ENCODE assay signal across 28 cellular contexts in the genomic region with DNA sequence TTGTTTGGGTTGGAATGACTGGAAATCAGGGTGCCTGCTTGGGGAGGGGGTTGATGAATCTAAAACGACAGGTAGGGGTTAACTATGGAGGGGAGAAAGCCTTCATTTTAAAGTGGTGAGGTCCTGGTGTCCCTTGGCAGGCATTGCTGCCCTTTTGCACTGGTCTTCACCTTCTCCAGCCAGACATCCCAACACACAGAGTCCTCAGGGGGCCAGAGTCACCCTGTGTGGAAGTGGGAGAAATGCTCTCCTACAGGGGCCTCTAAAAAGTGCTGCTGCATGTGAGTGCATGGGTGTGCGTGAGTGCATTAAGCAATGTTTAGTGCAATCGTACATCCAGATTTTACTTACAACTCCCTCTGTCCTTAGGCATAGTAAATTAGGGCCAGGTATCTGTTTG. TPM values are rescaled to one million over a fixed set of nuclear protein-coding genes. Genes with fewer than 3 reads are reported as not detected.
"Had no signal": no experiment of that assay in that cellular context is flagged by ENCODE, and none has a peak within 500 bp of the region (broad histone marks: within the 10 kb centered on the region; RNA-seq: fewer than 3 reads in every experiment).

No MANE protein-coding gene starts in this region.

- H3K9ac ChIP-seq: neural progenitor cell had no signal

- H3K27ac ChIP-seq: dorsolateral prefrontal cortex, gastrocnemius medialis, heart left ventricle, hepatocyte, left lung, neural progenitor cell, prostate gland, right atrium auricular region, sigmoid colon, suprapubic skin had no signal

- H3K4me1 Mint-ChIP-seq: naive thymus-derived CD4-positive, alpha-beta T cell; nephron; neural progenitor cell; stimulated activated naive CD8-positive, alpha-beta T cell treated with anti-CD3 and anti-CD28 coated beads, Interleukin-15, amount 100 ng/mL, for 72 hours had no signal

- H2AFZ ChIP-seq: hepatocyte, neural progenitor cell had no signal

- H3K27ac Mint-ChIP-seq: naive thymus-derived CD4-positive, alpha-beta T cell; nephron; neural progenitor cell; stimulated activated naive CD8-positive, alpha-beta T cell treated with anti-CD3 and anti-CD28 coated beads, Interleukin-15, amount 100 ng/mL, for 72 hours had no signal

- H3K79me2 ChIP-seq: hepatocyte had no signal

- DNase-seq: dorsolateral prefrontal cortex; effector CD4-positive, alpha-beta T cell; foreskin fibroblast; gastrocnemius medialis; heart left ventricle; kidney; left lung; mesendoderm; midbrain; naive thymus-derived CD4-positive, alpha-beta T cell; sigmoid colon; stimulated activated CD4-positive, alpha-beta T cell treated with anti-CD3 and anti-CD28 coated beads, Interleukin-4, amount 100 ng/mL, for 4 hours; stimulated activated naive CD4-positive, alpha-beta T cell; stimulated activated naive CD8-positive, alpha-beta T cell treated with anti-CD3 and anti-CD28 coated beads, Interleukin-15, amount 100 ng/mL, for 72 hours; trophoblast cell had no signal

- H3K4me1 ChIP-seq: gastrocnemius medialis, heart left ventricle, left lung, neural progenitor cell, prostate gland, right atrium auricular region, sigmoid colon, suprapubic skin had no signal

- H3K27me3 ChIP-seq: dorsolateral prefrontal cortex, gastrocnemius medialis, heart left ventricle, hepatocyte, left lung, neural progenitor cell, right atrium auricular region, sigmoid colon, suprapubic skin had no signal

- H3K9me3 ChIP-seq: gastrocnemius medialis, prostate gland, right atrium auricular region, sigmoid colon, suprapubic skin had no signal

- H3K36me3 ChIP-seq: gastrocnemius medialis, left lung, neural progenitor cell, prostate gland, right atrium auricular region, suprapubic skin had no signal

- H3K4me3 ChIP-seq: dorsolateral prefrontal cortex, gastrocnemius medialis, heart left ventricle, hepatocyte, left lung, neural progenitor cell, prostate gland, right atrium auricular region, sigmoid colon, suprapubic skin had no signal

- H3K4me2 ChIP-seq: hepatocyte, neural progenitor cell had no signal

- H3K27me3 Mint-ChIP-seq: stimulated activated naive CD8-positive, alpha-beta T cell treated with anti-CD3 and anti-CD28 coated beads, Interleukin-15, amount 100 ng/mL, for 72 hours had no signal

- H3K4me3 Mint-ChIP-seq: nephron; neural progenitor cell; stimulated activated naive CD8-positive, alpha-beta T cell treated with anti-CD3 and anti-CD28 coated beads, Interleukin-15, amount 100 ng/mL, for 72 hours had no signal

- ATAC-seq: gastrocnemius medialis; heart left ventricle; left lung; naive thymus-derived CD4-positive, alpha-beta T cell; stimulated activated naive CD8-positive, alpha-beta T cell treated with anti-CD3 and anti-CD28 coated beads, Interleukin-15, amount 100 ng/mL, for 72 hours had no signal

RNA-seq across cellular contexts. Expression of gene TEX35, which starts 39.0 kb away (rescaled TPM):
- total RNA-seq: gastrocnemius medialis; heart left ventricle; hepatocyte; kidney; left lung; lung microvascular endothelial cell; mucosa of gallbladder; naive thymus-derived CD4-positive, alpha-beta T cell; osteocyte; sigmoid colon; skeletal muscle tissue had no signal
- polyA plus RNA-seq: heart left ventricle; hepatocyte; naive thymus-derived CD4-positive, alpha-beta T cell; sigmoid colon; urinary bladder had no signal

RNA-seq across cellular contexts. Expression of gene CLEC20A, which starts 55.2 kb away (rescaled TPM):
- total RNA-seq: gastrocnemius medialis; hepatocyte; left lung; lower leg skin; lung microvascular endothelial cell; naive thymus-derived CD4-positive, alpha-beta T cell; osteocyte; prostate gland; sigmoid colon; skeletal muscle tissue; suprapubic skin had no signal
- polyA plus RNA-seq: esophagus; heart left ventricle; hepatocyte; naive thymus-derived CD4-positive, alpha-beta T cell had no signal
